Comparison of ENCODE assay signal across 24 cellular contexts in genomic region chr6:73649783-73650182, GRCh38.
"Had no signal": no experiment of that assay in that cellular context is flagged by ENCODE, and none has a peak within 500 bp of the region (broad histone marks: within the 10 kb centered on the region; RNA-seq: fewer than 3 reads in every experiment).

No MANE protein-coding gene starts in this region.

- H3K9ac ChIP-seq: neural progenitor cell had no signal

- H3K4me3 Mint-ChIP-seq: neural progenitor cell; stimulated activated effector memory CD8-positive, alpha-beta T cell treated with anti-CD3 and anti-CD28 coated beads, Interleukin-12 subunit alpha, Interleukin-12 subunit beta, amount 100 ng/mL, for 72 hours had no signal

- H3K27me3 Mint-ChIP-seq: naive thymus-derived CD8-positive, alpha-beta T cell had no signal

- H3K27ac Mint-ChIP-seq: neural progenitor cell; stimulated activated effector memory CD8-positive, alpha-beta T cell treated with anti-CD3 and anti-CD28 coated beads, Interleukin-12 subunit alpha, Interleukin-12 subunit beta, amount 100 ng/mL, for 72 hours had no signal

- H3K4me1 ChIP-seq: prostate gland had no signal

- H3K36me3 ChIP-seq: neural progenitor cell, prostate gland, thoracic aorta, transverse colon had no signal

- H3K27me3 ChIP-seq: esophagus squamous epithelium, neural progenitor cell, right atrium auricular region, transverse colon had no signal

- H3K9me3 Mint-ChIP-seq: naive thymus-derived CD8-positive, alpha-beta T cell; neural progenitor cell; stimulated activated effector memory CD8-positive, alpha-beta T cell treated with anti-CD3 and anti-CD28 coated beads, Interleukin-12 subunit alpha, Interleukin-12 subunit beta, amount 100 ng/mL, for 72 hours had no signal

- FAIRE-seq: frontal cortex, keratinocyte had no signal

- H3K4me3 ChIP-seq: coronary artery, esophagus squamous epithelium, lower lobe of right lung, neural progenitor cell, prostate gland, right atrium auricular region, smooth muscle cell, thoracic aorta, transverse colon had no signal

- H3K9me3 ChIP-seq: esophagus squamous epithelium, lower lobe of right lung, prostate gland, right atrium auricular region, thoracic aorta, transverse colon had no signal

- H3K27ac ChIP-seq: coronary artery, esophagus squamous epithelium, lower lobe of right lung, neural progenitor cell, right atrium auricular region, thoracic aorta, transverse colon had no signal

- H2AFZ ChIP-seq: neural progenitor cell had no signal

- DNase-seq: dermis blood vessel endothelial cell; effector memory CD4-positive, alpha-beta T cell; erythroblast; esophagus squamous epithelium; head of caudate nucleus; left ventricle myocardium superior; lower lobe of right lung; naive thymus-derived CD8-positive, alpha-beta T cell; stimulated activated CD4-positive, alpha-beta T cell treated with anti-CD3 and anti-CD28 coated beads, Interleukin-12 subunit alpha, Interleukin-12 subunit beta, amount 100 ng/mL, for 4 hours; stimulated activated CD4-positive, alpha-beta T cell treated with anti-CD3 and anti-CD28 coated beads, Interleukin-1b, Interleukin-23, amount 100 ng/mL, for 48 hours; stimulated activated CD4-positive, alpha-beta T cell treated with anti-CD3 and anti-CD28 coated beads, Interleukin-4, amount 100 ng/mL, for 24 hours; stimulated activated naive CD8-positive, alpha-beta T cell treated with anti-CD3 and anti-CD28 coated beads, Interleukin-15, Interleukin-2, amounts not matched to agents 100 U/mL and 50 U/mL, for 24 hours; substantia nigra; transverse colon had no signal

- H3K4me2 ChIP-seq: neural progenitor cell, smooth muscle cell had no signal

- ATAC-seq: left ventricle myocardium superior; lower lobe of right lung; naive thymus-derived CD8-positive, alpha-beta T cell; sciatic nerve; stimulated activated effector memory CD8-positive, alpha-beta T cell treated with anti-CD3 and anti-CD28 coated beads, Interleukin-12 subunit alpha, Interleukin-12 subunit beta, amount 100 ng/mL, for 72 hours; stimulated activated naive CD8-positive, alpha-beta T cell treated with anti-CD3 and anti-CD28 coated beads, Interleukin-15, Interleukin-2, amounts not matched to agents 100 U/mL and 50 U/mL, for 24 hours had no signal
